ENCODE assay signal across 1 cellular context in the genomic region with DNA sequence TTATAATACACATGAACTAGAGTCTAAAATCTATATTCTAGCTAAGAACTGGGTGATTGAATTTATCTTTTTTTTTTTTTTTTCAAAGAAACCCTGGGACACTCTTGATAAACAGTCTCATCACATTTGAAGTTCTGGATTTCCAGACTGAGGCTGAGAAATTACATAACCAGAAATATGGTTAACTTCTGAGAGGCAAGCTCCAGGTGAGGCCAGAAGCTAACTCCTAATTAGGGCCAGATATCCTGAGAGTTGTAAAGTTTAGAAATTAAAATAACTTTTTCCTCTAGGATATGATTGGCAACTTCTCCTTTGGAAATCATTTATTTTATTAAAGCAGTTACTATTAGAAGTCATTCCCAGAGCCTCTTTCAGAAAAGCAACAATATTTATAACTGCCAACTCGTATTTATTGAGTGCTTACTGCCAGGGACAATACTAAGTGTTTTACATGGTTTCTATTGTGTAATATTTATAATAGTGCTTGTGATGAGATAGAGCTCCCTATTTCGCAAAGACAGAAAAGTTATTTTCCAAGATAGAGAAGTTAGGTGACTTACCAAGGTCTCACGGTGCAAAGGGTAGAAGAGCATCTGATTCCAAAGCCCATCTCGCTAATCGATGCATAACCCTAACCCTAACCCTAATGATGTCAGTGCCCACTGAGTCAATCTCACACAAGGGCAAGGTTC.
TF ChIP-seq lines count a peak whose summit lies in the region.

No MANE protein-coding gene starts in this region.

TF ChIP-seq in HepG2, 621 proteins besides CTCF, POLR2A, EP300 and RAD21 (continued from another document and continues in another):
- TF ChIP-seq, protein P1, sequence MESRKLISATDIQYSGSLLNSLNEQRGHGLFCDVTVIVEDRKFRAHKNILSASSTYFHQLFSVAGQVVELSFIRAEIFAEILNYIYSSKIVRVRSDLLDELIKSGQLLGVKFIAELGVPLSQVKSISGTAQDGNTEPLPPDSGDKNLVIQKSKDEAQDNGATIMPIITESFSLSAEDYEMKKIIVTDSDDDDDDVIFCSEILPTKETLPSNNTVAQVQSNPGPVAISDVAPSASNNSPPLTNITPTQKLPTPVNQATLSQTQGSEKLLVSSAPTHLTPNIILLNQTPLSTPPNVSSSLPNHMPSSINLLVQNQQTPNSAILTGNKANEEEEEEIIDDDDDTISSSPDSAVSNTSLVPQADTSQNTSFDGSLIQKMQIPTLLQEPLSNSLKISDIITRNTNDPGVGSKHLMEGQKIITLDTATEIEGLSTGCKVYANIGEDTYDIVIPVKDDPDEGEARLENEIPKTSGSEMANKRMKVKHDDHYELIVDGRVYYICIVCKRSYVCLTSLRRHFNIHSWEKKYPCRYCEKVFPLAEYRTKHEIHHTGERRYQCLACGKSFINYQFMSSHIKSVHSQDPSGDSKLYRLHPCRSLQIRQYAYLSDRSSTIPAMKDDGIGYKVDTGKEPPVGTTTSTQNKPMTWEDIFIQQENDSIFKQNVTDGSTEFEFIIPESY (CRISPR knock-in tag; IDR thresholded peaks at IDR 0.05), result peak; percentile 67
- TF ChIP-seq STAT5B (CRISPR knock-in tag; IDR thresholded peaks at IDR 0.05) (no peak), ZSCAN21 (CRISPR knock-in tag; IDR thresholded peaks at IDR 0.05; ENCODE audit: borderline replicate concordance) (peak; percentile 53; the same call in 1 of the 2 replicates), CHD2 (IDR thresholded peaks at IDR 0.05; ENCODE audit: low read depth, low read length) (no peak), GATA4 (IDR thresholded peaks at IDR 0.05; ENCODE audit: borderline replicate concordance, low read depth) (peak; percentile 90; the same call in 1 of the 2 replicates), ZNF274 (CRISPR knock-in tag; IDR thresholded peaks at IDR 0.05) (no peak), FOSL2 (CRISPR knock-in tag; IDR thresholded peaks at IDR 0.05) (peak; percentile 96), ZNF180 (CRISPR knock-in tag; IDR thresholded peaks at IDR 0.05; ENCODE audit: borderline replicate concordance, low read depth) (no peak), HNRNPUL1 (IDR thresholded peaks at IDR 0.05; ENCODE audit: low read depth, low read length) (no peak), ZNF724P (CRISPR knock-in tag; IDR thresholded peaks at IDR 0.05; ENCODE audit: borderline replicate concordance) (no peak), THAP11 (CRISPR knock-in tag; IDR thresholded peaks at IDR 0.05) (peak; percentile 77), ATF1 (CRISPR knock-in tag; IDR thresholded peaks at IDR 0.05) (no peak; the same call in 1 of the 2 replicates), ZNF792 (CRISPR knock-in tag; IDR thresholded peaks at IDR 0.05) (no peak), THYN1 (CRISPR knock-in tag; IDR thresholded peaks at IDR 0.05; ENCODE audit: borderline replicate concordance, low read depth) (no peak), MTA3 (CRISPR knock-in tag; IDR thresholded peaks at IDR 0.05) (no peak), ZNF652 (CRISPR knock-in tag; IDR thresholded peaks at IDR 0.05; ENCODE audit: borderline replicate concordance, low read depth) (peak; percentile 77), SNAPC2 (CRISPR knock-in tag; IDR thresholded peaks at IDR 0.05) (no peak), POGZ (CRISPR knock-in tag; IDR thresholded peaks at IDR 0.05) (peak; percentile 99), ZNF329 (CRISPR knock-in tag; IDR thresholded peaks at IDR 0.05; ENCODE audit: low read depth) (no peak), ADNP (CRISPR knock-in tag; IDR thresholded peaks at IDR 0.05) (no peak), ZNF253 (CRISPR knock-in tag; IDR thresholded peaks at IDR 0.05; ENCODE audit: borderline replicate concordance) (no peak), CREB1 (IDR thresholded peaks at IDR 0.05) (peak; percentile 50; the same call in 1 of the 2 replicates), CREB1 (CRISPR knock-in tag; IDR thresholded peaks at IDR 0.05) (peak; percentile 85), CREM (IDR thresholded peaks at IDR 0.05) (peak; percentile 93), CREM (CRISPR knock-in tag; IDR thresholded peaks at IDR 0.05) (no peak), ZNF670 (CRISPR knock-in tag; IDR thresholded peaks at IDR 0.05; ENCODE audit: borderline replicate concordance) (no peak), SMC3 (IDR thresholded peaks at IDR 0.05; ENCODE audit: low read length) (peak; percentile 47), AGO1 (IDR thresholded peaks at IDR 0.05; ENCODE audit: low read depth, low read length, poor library complexity, severe bottlenecking) (no peak), ZNF790 (CRISPR knock-in tag; IDR thresholded peaks at IDR 0.05; ENCODE audit: borderline replicate concordance) (no peak), YY1 (IDR thresholded peaks at IDR 0.05; ENCODE audit: insufficient read depth, insufficient replicate concordance, low read depth, low read length) (no peak), ZNF335 (CRISPR knock-in tag; IDR thresholded peaks at IDR 0.05) (peak; percentile 73; the same call in 1 of the 2 replicates), ZNF430 (CRISPR knock-in tag; IDR thresholded peaks at IDR 0.05) (0 out of 2 replicates have a peak, but pooled peaks have one; percentile 60), ZNF672 (CRISPR knock-in tag; IDR thresholded peaks at IDR 0.05) (no peak), STAG1 (CRISPR knock-in tag; IDR thresholded peaks at IDR 0.05) (peak; percentile 47; the same call in 1 of the 2 replicates), ZNF644 (CRISPR knock-in tag; IDR thresholded peaks at IDR 0.05; ENCODE audit: low read depth) (peak; percentile 85), ARNTL (CRISPR knock-in tag; IDR thresholded peaks at IDR 0.05) (0 out of 2 replicates have a peak, but pooled peaks have one; percentile 46), PHF5A (CRISPR knock-in tag; IDR thresholded peaks at IDR 0.05; ENCODE audit: low read depth, unreplicated experiment) (no peak), ASH2L (IDR thresholded peaks at IDR 0.05; ENCODE audit: insufficient read length, low read depth, low read length) (peak; percentile 32), PTBP1 (IDR thresholded peaks at IDR 0.05; ENCODE audit: low read depth, low read length, poor library complexity, severe bottlenecking) (no peak), FOXJ3 (CRISPR knock-in tag; IDR thresholded peaks at IDR 0.05; ENCODE audit: borderline replicate concordance) (peak; percentile 94), TOE1 (CRISPR knock-in tag; IDR thresholded peaks at IDR 0.05) (no peak), ZNF775 (CRISPR knock-in tag; IDR thresholded peaks at IDR 0.05; ENCODE audit: borderline replicate concordance) (no peak), ZNF678 (CRISPR knock-in tag; IDR thresholded peaks at IDR 0.05) (no peak), YEATS4 (CRISPR knock-in tag; IDR thresholded peaks at IDR 0.05; ENCODE audit: borderline replicate concordance) (peak; percentile 42; the same call in 1 of the 2 replicates), ZNF451 (CRISPR knock-in tag; IDR thresholded peaks at IDR 0.05) (no peak), NR1H2 (CRISPR knock-in tag; IDR thresholded peaks at IDR 0.05; ENCODE audit: borderline replicate concordance, low read depth) (no peak), ZKSCAN8 (CRISPR knock-in tag; IDR thresholded peaks at IDR 0.05; ENCODE audit: borderline replicate concordance) (peak; percentile 29; the same call in 1 of the 2 replicates), POLR2AphosphoS2 (IDR thresholded peaks at IDR 0.05; ENCODE audit: low read depth, low read length) (no peak), HNRNPK (IDR thresholded peaks at IDR 0.05; ENCODE audit: low read depth, low read length, poor library complexity, severe bottlenecking) (no peak), NFIC (IDR thresholded peaks at IDR 0.05; ENCODE audit: low read length) (peak; percentile 96), ZNF772 (CRISPR knock-in tag; IDR thresholded peaks at IDR 0.05) (no peak)
- TF ChIP-seq, protein P2, sequence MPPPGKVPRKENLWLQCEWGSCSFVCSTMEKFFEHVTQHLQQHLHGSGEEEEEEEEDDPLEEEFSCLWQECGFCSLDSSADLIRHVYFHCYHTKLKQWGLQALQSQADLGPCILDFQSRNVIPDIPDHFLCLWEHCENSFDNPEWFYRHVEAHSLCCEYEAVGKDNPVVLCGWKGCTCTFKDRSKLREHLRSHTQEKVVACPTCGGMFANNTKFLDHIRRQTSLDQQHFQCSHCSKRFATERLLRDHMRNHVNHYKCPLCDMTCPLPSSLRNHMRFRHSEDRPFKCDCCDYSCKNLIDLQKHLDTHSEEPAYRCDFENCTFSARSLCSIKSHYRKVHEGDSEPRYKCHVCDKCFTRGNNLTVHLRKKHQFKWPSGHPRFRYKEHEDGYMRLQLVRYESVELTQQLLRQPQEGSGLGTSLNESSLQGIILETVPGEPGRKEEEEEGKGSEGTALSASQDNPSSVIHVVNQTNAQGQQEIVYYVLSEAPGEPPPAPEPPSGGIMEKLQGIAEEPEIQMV (CRISPR knock-in tag; IDR thresholded peaks at IDR 0.05; ENCODE audit: low read depth), result no peak
- TF ChIP-seq, protein P3, sequence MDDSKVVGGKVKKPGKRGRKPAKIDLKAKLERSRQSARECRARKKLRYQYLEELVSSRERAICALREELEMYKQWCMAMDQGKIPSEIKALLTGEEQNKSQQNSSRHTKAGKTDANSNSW (CRISPR knock-in tag; IDR thresholded peaks at IDR 0.05; ENCODE audit: borderline replicate concordance), result no peak
- TF ChIP-seq, protein P4, sequence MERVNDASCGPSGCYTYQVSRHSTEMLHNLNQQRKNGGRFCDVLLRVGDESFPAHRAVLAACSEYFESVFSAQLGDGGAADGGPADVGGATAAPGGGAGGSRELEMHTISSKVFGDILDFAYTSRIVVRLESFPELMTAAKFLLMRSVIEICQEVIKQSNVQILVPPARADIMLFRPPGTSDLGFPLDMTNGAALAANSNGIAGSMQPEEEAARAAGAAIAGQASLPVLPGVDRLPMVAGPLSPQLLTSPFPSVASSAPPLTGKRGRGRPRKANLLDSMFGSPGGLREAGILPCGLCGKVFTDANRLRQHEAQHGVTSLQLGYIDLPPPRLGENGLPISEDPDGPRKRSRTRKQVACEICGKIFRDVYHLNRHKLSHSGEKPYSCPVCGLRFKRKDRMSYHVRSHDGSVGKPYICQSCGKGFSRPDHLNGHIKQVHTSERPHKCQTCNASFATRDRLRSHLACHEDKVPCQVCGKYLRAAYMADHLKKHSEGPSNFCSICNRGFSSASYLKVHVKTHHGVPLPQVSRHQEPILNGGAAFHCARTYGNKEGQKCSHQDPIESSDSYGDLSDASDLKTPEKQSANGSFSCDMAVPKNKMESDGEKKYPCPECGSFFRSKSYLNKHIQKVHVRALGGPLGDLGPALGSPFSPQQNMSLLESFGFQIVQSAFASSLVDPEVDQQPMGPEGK (CRISPR knock-in tag; IDR thresholded peaks at IDR 0.05), result peak; percentile 57
- TF ChIP-seq, protein P5, sequence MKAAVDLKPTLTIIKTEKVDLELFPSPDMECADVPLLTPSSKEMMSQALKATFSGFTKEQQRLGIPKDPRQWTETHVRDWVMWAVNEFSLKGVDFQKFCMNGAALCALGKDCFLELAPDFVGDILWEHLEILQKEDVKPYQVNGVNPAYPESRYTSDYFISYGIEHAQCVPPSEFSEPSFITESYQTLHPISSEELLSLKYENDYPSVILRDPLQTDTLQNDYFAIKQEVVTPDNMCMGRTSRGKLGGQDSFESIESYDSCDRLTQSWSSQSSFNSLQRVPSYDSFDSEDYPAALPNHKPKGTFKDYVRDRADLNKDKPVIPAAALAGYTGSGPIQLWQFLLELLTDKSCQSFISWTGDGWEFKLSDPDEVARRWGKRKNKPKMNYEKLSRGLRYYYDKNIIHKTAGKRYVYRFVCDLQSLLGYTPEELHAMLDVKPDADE (CRISPR knock-in tag; IDR thresholded peaks at IDR 0.05), result no peak
- TF ChIP-seq, protein P6, sequence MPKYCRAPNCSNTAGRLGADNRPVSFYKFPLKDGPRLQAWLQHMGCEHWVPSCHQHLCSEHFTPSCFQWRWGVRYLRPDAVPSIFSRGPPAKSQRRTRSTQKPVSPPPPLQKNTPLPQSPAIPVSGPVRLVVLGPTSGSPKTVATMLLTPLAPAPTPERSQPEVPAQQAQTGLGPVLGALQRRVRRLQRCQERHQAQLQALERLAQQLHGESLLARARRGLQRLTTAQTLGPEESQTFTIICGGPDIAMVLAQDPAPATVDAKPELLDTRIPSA (CRISPR knock-in tag; IDR thresholded peaks at IDR 0.05; ENCODE audit: borderline replicate concordance), result no peak
- TF ChIP-seq, protein P7, sequence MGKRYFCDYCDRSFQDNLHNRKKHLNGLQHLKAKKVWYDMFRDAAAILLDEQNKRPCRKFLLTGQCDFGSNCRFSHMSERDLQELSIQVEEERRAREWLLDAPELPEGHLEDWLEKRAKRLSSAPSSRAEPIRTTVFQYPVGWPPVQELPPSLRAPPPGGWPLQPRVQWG (CRISPR knock-in tag; IDR thresholded peaks at IDR 0.05; ENCODE audit: borderline replicate concordance, low read depth), result no peak
- TF ChIP-seq, protein P8, sequence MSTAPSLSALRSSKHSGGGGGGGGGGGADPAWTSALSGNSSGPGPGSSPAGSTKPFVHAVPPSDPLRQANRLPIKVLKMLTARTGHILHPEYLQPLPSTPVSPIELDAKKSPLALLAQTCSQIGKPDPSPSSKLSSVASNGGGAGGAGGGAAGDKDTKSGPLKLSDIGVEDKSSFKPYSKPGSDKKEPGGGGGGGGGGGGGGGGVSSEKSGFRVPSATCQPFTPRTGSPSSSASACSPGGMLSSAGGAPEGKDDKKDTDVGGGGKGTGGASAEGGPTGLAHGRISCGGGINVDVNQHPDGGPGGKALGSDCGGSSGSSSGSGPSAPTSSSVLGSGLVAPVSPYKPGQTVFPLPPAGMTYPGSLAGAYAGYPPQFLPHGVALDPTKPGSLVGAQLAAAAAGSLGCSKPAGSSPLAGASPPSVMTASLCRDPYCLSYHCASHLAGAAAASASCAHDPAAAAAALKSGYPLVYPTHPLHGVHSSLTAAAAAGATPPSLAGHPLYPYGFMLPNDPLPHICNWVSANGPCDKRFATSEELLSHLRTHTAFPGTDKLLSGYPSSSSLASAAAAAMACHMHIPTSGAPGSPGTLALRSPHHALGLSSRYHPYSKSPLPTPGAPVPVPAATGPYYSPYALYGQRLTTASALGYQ (CRISPR knock-in tag; IDR thresholded peaks at IDR 0.05), result peak; percentile 90
- TF ChIP-seq, protein P9, sequence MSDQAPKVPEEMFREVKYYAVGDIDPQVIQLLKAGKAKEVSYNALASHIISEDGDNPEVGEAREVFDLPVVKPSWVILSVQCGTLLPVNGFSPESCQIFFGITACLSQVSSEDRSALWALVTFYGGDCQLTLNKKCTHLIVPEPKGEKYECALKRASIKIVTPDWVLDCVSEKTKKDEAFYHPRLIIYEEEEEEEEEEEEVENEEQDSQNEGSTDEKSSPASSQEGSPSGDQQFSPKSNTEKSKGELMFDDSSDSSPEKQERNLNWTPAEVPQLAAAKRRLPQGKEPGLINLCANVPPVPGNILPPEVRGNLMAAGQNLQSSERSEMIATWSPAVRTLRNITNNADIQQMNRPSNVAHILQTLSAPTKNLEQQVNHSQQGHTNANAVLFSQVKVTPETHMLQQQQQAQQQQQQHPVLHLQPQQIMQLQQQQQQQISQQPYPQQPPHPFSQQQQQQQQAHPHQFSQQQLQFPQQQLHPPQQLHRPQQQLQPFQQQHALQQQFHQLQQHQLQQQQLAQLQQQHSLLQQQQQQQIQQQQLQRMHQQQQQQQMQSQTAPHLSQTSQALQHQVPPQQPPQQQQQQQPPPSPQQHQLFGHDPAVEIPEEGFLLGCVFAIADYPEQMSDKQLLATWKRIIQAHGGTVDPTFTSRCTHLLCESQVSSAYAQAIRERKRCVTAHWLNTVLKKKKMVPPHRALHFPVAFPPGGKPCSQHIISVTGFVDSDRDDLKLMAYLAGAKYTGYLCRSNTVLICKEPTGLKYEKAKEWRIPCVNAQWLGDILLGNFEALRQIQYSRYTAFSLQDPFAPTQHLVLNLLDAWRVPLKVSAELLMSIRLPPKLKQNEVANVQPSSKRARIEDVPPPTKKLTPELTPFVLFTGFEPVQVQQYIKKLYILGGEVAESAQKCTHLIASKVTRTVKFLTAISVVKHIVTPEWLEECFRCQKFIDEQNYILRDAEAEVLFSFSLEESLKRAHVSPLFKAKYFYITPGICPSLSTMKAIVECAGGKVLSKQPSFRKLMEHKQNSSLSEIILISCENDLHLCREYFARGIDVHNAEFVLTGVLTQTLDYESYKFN (CRISPR knock-in tag; conservative IDR thresholded peaks at IDR 0.05), result peak; percentile 99
